11 cellular contexts compared by ENCODE assay signal in the genomic region with DNA sequence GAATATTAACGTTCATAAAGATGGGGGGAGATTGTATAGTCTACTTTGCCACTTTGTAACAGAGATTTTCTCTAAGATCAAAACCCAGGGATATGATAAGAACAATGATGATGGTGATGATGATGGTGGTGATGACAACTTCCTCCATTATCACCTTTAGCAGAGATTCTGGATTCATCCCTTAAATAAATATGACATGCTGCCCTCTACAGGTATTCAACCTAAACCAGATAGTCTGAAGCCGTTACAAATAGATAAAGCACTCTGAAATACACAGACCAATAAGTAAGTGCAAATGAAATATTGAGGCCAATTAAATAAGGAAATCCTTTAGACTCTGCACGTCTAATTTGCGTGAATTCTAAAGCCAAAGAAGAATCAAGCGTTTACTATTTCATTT.
DNase-seq lines count a peak whose midpoint lies in the region; TF ChIP-seq lines count a peak whose summit lies in the region.
"Had no signal": no experiment of that assay in that cellular context is flagged by ENCODE, and none has a peak within 500 bp of the region (broad histone marks: within the 10 kb centered on the region; RNA-seq: fewer than 3 reads in every experiment).

No MANE protein-coding gene starts in this region.

- intact Hi-C loops in esophagus muscularis mucosa (cut with DNase I) = loop anchor here (10.0 kb wide), 2 partner anchors 231 to 239 kb away; no protein-coding TSS in a partner anchor

- peak; percentile 39 for DNase-seq in HCEC 1CT
- peak; percentile 37 for DNase-seq in SHP77 treated with DMSO at 0.1 percent for 48 hours (lab: John Stamatoyannopoulos, UW)
- DNase-seq in kidney tubule cell (ENCODE audit: low spot score) = peak; percentile 52
- no peak for DNase-seq in NCI-H1930 (lab: John Stamatoyannopoulos, UW)
- no peak for DNase-seq in NCI-H2227 (lab: John Stamatoyannopoulos, UW; ENCODE audit: unreplicated experiment)
- DNase-seq in esophagus muscularis mucosa (ENCODE audit: extremely low spot score) = no peak
- no peak for DNase-seq in activated gamma-delta T cell treated with Interleukin-2 at 50 U/mL for 16 hours
- DNase-seq: activated CD4-positive, alpha-beta T cell treated with anti-CD3 and anti-CD28 coated beads, Interleukin-2, amount 50 U/mL, for 48 hours; central memory CD4-positive, alpha-beta T cell; stimulated activated naive CD8-positive, alpha-beta T cell treated with anti-CD3 and anti-CD28 coated beads, Interleukin-15, amount 100 ng/mL, for 72 hours had no signal

- TF ChIP-seq CTCF in C4-2B (conservative IDR thresholded peaks at IDR 0.05) (peak; percentile 70), esophagus muscularis mucosa (IDR thresholded peaks at IDR 0.05) (peak in 1 of 3 experiments; percentile 8)

- H3K27me3 ChIP-seq in esophagus muscularis mucosa = no peaks in the 10 kb centered on the region

- WGBS in esophagus muscularis mucosa = 57% methylated on average over 5 of the region's 5 CpGs

- no peak for TF ChIP-seq EP300 in esophagus muscularis mucosa (IDR thresholded peaks at IDR 0.05)

- TF ChIP-seq POLR2A in esophagus muscularis mucosa (IDR thresholded peaks at IDR 0.05; ENCODE audit: low read depth) = no peak

- no peaks in the 10 kb centered on the region for H3K36me3 ChIP-seq in esophagus muscularis mucosa

- no peak overlapping the region for H3K4me3 ChIP-seq in esophagus muscularis mucosa

- no peaks in the 10 kb centered on the region for H3K9me3 ChIP-seq in esophagus muscularis mucosa

- peaks cover 24 to 74% (median 44%) of the 10 kb centered on the region in 4 donors for H3K4me1 ChIP-seq in esophagus muscularis mucosa

- H3K27ac ChIP-seq in C4-2B (no peak overlapping the region), esophagus muscularis mucosa (replicated peaks in 1 of 4) (no peak overlapping the region)

Comparison
In these comparisons a context has a peak if more than half of its experiments do, and no peak if none do; other contexts are left out.
1. DNase-seq: peak in HCEC 1CT (single experiment), SHP77 treated with DMSO at 0.1 percent for 48 hours (single experiment) and kidney tubule cell (single experiment); none in NCI-H1930 (0 of 2), NCI-H2227 (single experiment), esophagus muscularis mucosa (single experiment) and activated gamma-delta T cell treated with Interleukin-2 at 50 U/mL for 16 hours (single experiment).